In the genomic region with DNA sequence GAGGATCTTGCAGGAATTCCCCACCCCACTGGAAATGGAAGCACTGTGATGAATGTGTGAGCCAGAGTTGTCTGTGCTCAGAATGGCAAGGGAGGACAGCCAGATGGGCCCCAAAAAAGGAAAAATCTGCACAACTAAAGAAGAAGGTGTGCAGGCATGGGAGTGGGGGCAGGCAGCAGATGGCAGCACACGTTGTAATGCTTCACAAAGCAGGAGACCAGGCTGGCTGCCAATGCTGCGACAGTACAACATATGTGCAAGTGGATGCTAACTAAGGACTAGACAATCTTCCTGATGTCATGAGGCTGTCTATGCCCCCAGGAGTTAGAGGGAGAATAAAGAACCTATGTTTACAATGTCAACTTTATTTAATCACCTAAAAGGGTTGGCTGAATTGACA, we compare ENCODE assay signal across 15 cellular contexts.
A peak's percentile ranks its signal among the peaks of the same experiment; 100 is the strongest.
DNase-seq lines count a peak whose midpoint lies in the region; ATAC-seq and TF ChIP-seq lines count a peak whose summit lies in the region.
"Had no signal": no experiment of that assay in that cellular context is flagged by ENCODE, and none has a peak within 500 bp of the region (broad histone marks: within the 10 kb centered on the region; RNA-seq: fewer than 3 reads in every experiment).

No MANE protein-coding gene starts in this region.

- TF ChIP-seq CTCF in HEK293 (tag by site-specific recombination; IDR thresholded peaks at IDR 0.05) = no peak

- no peak overlapping the region for H3K27ac ChIP-seq in HEK293 (ENCODE audit: extremely low read depth, low read depth, low read length)
- H3K27ac ChIP-seq: A549, HL-60 had no signal

- no peak overlapping the region for H3K4me3 ChIP-seq in HEK293 (ENCODE audit: low read depth, low read length)
- H3K4me3 ChIP-seq: A549 had no signal

- no peaks in the 10 kb centered on the region for H3K36me3 ChIP-seq in HEK293 (ENCODE audit: control insufficient read depth in 2 of 2, insufficient read depth in 1 of 2, low read length in 2 of 2)

- DNase-seq in Ammon's horn (ENCODE audit: low spot score) = peak; percentile 31
- DNase-seq in COR-L47 (lab: John Stamatoyannopoulos, UW) = peak; percentile 25
- peak; percentile 15 for DNase-seq in RPMI8226
- DNase-seq in effector CD4-positive, alpha-beta T cell = no peak
- no peak for DNase-seq in NCI-H524 treated with DMSO at 0.1 percent for 48 hours (lab: John Stamatoyannopoulos, UW)
- DNase-seq: Caco-2; CD8-positive, alpha-beta T cell; DMS79 treated with DMSO at 0.1 percent for 48 hours; GDM1 had no signal

- no peaks in the 10 kb centered on the region for H3K9me3 ChIP-seq in HEK293 (ENCODE audit: control insufficient read depth, insufficient read depth, low read depth, low read length)

- POLR2A ChIA-PET in HEK293 (lab: Yijun Ruan, JAX) = no interaction called here

- ATAC-seq in GM21825 (IDR thresholded peaks at IDR 0.05; ENCODE audit: unreplicated experiment) (no peak), HG02970 (IDR thresholded peaks at IDR 0.05; ENCODE audit: low FRiP score, unreplicated experiment) (no peak)
- ATAC-seq: A549; CD8-positive, alpha-beta T cell; HCT116 had no signal

- CTCF ChIA-PET in HEK293 (lab: Yijun Ruan, JAX) = no interaction called here

- no peaks in the 10 kb centered on the region for H3K4me1 ChIP-seq in HEK293 (ENCODE audit: control insufficient read depth, insufficient read depth, low read length)
- H3K4me1 ChIP-seq: Caco-2 had no signal

TF ChIP-seq in HEK293, 187 proteins besides CTCF, POLR2A, EP300 and RAD21:
- TF ChIP-seq GLIS2 (tag by site-specific recombination; IDR thresholded peaks at IDR 0.05) (no peak), ZNF133 (tag by site-specific recombination; IDR thresholded peaks at IDR 0.05) (peak; percentile 73)
TF ChIP-seq in HEK293: peak in this region for 1.

Comparison
In these comparisons a context has a peak if more than half of its experiments do, and no peak if none do; other contexts are left out.
1. DNase-seq: peak in Ammon's horn (single experiment), COR-L47 (single experiment) and RPMI8226 (single experiment); none in effector CD4-positive, alpha-beta T cell (single experiment) and NCI-H524 treated with DMSO at 0.1 percent for 48 hours (single experiment).